Comparison of ENCODE assay signal across 26 cellular contexts in the genomic region with DNA sequence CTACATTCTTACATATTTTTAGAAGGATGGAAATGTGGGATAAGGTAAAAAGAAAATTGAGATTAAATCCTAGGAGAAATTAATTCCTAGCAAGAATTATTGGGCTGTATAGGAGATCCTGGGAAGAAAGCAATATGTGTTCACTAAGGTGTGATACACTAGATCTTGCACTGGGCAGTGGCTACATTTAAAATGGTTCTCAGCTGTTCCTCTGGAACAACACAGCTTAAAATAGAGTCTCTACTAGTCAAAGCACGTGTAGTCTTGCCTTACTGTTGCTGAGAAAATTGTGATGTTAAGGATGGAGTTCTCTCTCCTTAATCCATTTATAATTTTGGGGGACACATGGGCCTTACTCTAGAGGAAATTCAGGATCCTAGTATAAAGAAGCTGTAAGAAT.
"Had no signal": no experiment of that assay in that cellular context is flagged by ENCODE, and none has a peak within 500 bp of the region (broad histone marks: within the 10 kb centered on the region; RNA-seq: fewer than 3 reads in every experiment).

No MANE protein-coding gene starts in this region.

- ATAC-seq: activated CD4-positive, CD25-positive, alpha-beta regulatory T cell treated with anti-CD3 and anti-CD28 coated beads, Interleukin-2, amount 50 U/mL, for 24 hours; activated CD8-positive, alpha-beta T cell treated with anti-CD3 and anti-CD28 coated beads for 36 hours; activated T-cell treated with anti-CD3 and anti-CD28 coated beads, Interleukin-2, amount 50 U/mL, for 4 hours; activated T-helper 17 cell treated with anti-CD3 and anti-CD28 coated beads, Interleukin-2, amount 50 U/mL, for 72 hours; esophagus mucosa; T-helper 17 cell had no signal

- H3K36me3 ChIP-seq: brain microvascular endothelial cell had no signal

- H3K27me3 ChIP-seq: brain microvascular endothelial cell, dorsolateral prefrontal cortex had no signal

- DNase-seq: activated B cell treated with CpG ODN at 0.5 μM for 24 hours; activated CD4-positive, alpha-beta T cell treated with anti-CD3 and anti-CD28 coated beads for 48 hours; activated CD4-positive, alpha-beta T cell treated with anti-CD3 and anti-CD28 coated beads, Interleukin-2, amount 50 U/mL, for 1 hour; activated CD4-positive, alpha-beta T cell treated with anti-CD3 and anti-CD28 coated beads, Interleukin-2, amount 50 U/mL, for 48 hours; activated CD8-positive, alpha-beta memory T cell treated with anti-CD3 and anti-CD28 coated beads for 24 hours; activated CD8-positive, alpha-beta T cell treated with anti-CD3 and anti-CD28 coated beads for 36 hours; activated effector memory CD4-positive, alpha-beta T cell treated with Interleukin-2 at 50 U/mL for 16 hours; activated gamma-delta T cell treated with Interleukin-2 at 50 U/mL for 16 hours; activated naive CD4-positive, alpha-beta T cell treated with anti-CD3 and anti-CD28 coated beads, Interleukin-2, amount 50 U/mL, for 16 hours; activated naive CD4-positive, alpha-beta T cell treated with Interleukin-2 at 50 U/mL for 16 hours; activated T-cell treated with anti-CD3 and anti-CD28 coated beads, Interleukin-2, amount 50 U/mL, for 4 hours; amniotic stem cell; anterior cingulate cortex; brain microvascular endothelial cell; dorsolateral prefrontal cortex; effector memory CD4-positive, alpha-beta T cell; endodermal cell; glutamatergic neuron; T-helper 1 cell; T-helper 17 cell; T1000; WERI-Rb-1 had no signal

- H3K27ac ChIP-seq: brain microvascular endothelial cell, dorsolateral prefrontal cortex, WERI-Rb-1 had no signal

- H3K4me3 ChIP-seq: coronary artery, dorsolateral prefrontal cortex had no signal
